In genomic region chr20:34269996-34270627, GRCh38 we compare ENCODE assay signal across 20 cellular contexts. TPM values are rescaled to one million over a fixed set of nuclear protein-coding genes. Genes with fewer than 3 reads are reported as not detected.
DNase-seq lines count a peak whose midpoint lies in the region; ATAC-seq and TF ChIP-seq lines count a peak whose summit lies in the region.
"Had no signal": no experiment of that assay in that cellular context is flagged by ENCODE, and none has a peak within 500 bp of the region (broad histone marks: within the 10 kb centered on the region; RNA-seq: fewer than 3 reads in every experiment).

No MANE protein-coding gene starts in this region.

- H3K4me3 ChIP-seq in epithelial cell of proximal tubule (ENCODE audit: low read depth, low read length) = no peak overlapping the region

- DNase-seq in Right ventricle myocardium inferior (ENCODE audit: missing footprints) (no peak), cardiac septum (ENCODE audit: low spot score) (no peak), epithelial cell of proximal tubule (ENCODE audit: low read depth) (peak; percentile 19), memory B cell (ENCODE audit: low spot score in 2 of 2) (no peak), SW 1271 (lab: John Stamatoyannopoulos, UW) (no peak)
- no peak for DNase-seq in activated effector memory CD4-positive, alpha-beta T cell treated with Interleukin-2 at 50 U/mL for 16 hours
- DNase-seq: colonic mucosa; KBM-7; NCI-H146; NCI-H510A; PC-3; stimulated activated CD4-positive, alpha-beta T cell treated with anti-CD3 and anti-CD28 coated beads, Interleukin-2, amount 100 ng/mL, for 24 hours; T-helper 1 cell had no signal

- H3K9me3 Mint-ChIP-seq in memory B cell = no peaks in the 10 kb centered on the region
- H3K9me3 Mint-ChIP-seq: activated naive CD4-positive, alpha-beta T cell treated with anti-CD3 and anti-CD28 coated beads, Interleukin-2, amount 50 U/mL, for 72 hours; WTC11 had no signal

- TF ChIP-seq CTCF in epithelial cell of proximal tubule (conservative IDR thresholded peaks at IDR 0.05; ENCODE audit: low read depth, low read length) = no peak

- ATAC-seq in Right ventricle myocardium inferior (peak; percentile 69), memory B cell (ENCODE audit: low read depth) (no peak), HG02588 (IDR thresholded peaks at IDR 0.05; ENCODE audit: unreplicated experiment) (no peak), GM19395 (IDR thresholded peaks at IDR 0.05; ENCODE audit: unreplicated experiment) (no peak)
- ATAC-seq: PC-3 had no signal

- peaks cover 5% of the 10 kb centered on the region for H3K27me3 Mint-ChIP-seq in memory B cell

- peaks cover 7% of the 10 kb centered on the region for H3K36me3 Mint-ChIP-seq in memory B cell

- peaks cover 2% of the 10 kb centered on the region for H3K4me1 Mint-ChIP-seq in memory B cell

- H3K27ac Mint-ChIP-seq in memory B cell = no peak overlapping the region
- H3K27ac Mint-ChIP-seq: activated naive CD4-positive, alpha-beta T cell treated with anti-CD3 and anti-CD28 coated beads, Interleukin-2, amount 50 U/mL, for 72 hours; WTC11 had no signal

- peak overlapping the region; percentile 8 for H3K4me3 Mint-ChIP-seq in memory B cell

- intact Hi-C loops in Right ventricle myocardium inferior (cut with DNase I) (loop anchor here (5.0 kb wide), 1 partner anchor 32 kb away; the partner anchor contains the start of gene AHCY), cardiac septum (cut with DNase I) (loop anchor here (5.0 kb wide), 1 partner anchor 32 kb away; the partner anchor contains the start of gene AHCY)

RNA-seq across cellular contexts. Expression of gene ASIP, which starts 28.9 kb away (rescaled TPM):
- 15.0 TPM for total RNA-seq in Right ventricle myocardium inferior
- 10.5 TPM for total RNA-seq in cardiac septum
- not detected in 2 replicates for total RNA-seq in epithelial cell of proximal tubule
- total RNA-seq: A172; activated naive CD4-positive, alpha-beta T cell treated with anti-CD3 and anti-CD28 coated beads, Interleukin-2, amount 50 U/mL, for 72 hours; colonic mucosa; H7; PC-3; posterior vena cava; WTC11 had no signal

RNA-seq across cellular contexts. Expression of gene AHCY, which starts 33.0 kb away (rescaled TPM):
- total RNA-seq in Right ventricle myocardium inferior (69.5 TPM), cardiac septum (45.7 TPM), epithelial cell of proximal tubule (194 and 319 TPM in 2 replicates)

Comparison
In these comparisons a context has a peak if more than half of its experiments do, and no peak if none do; other contexts are left out.
1. RNA of gene ASIP, which starts 28.9 kb away (total RNA-seq): 15.0 TPM in Right ventricle myocardium inferior (single experiment) and 10.5 TPM in cardiac septum (single experiment); not detected in epithelial cell of proximal tubule; every median in the first group is over 10 times any median in the second.